8 cellular contexts compared by ENCODE assay signal in the genomic region with DNA sequence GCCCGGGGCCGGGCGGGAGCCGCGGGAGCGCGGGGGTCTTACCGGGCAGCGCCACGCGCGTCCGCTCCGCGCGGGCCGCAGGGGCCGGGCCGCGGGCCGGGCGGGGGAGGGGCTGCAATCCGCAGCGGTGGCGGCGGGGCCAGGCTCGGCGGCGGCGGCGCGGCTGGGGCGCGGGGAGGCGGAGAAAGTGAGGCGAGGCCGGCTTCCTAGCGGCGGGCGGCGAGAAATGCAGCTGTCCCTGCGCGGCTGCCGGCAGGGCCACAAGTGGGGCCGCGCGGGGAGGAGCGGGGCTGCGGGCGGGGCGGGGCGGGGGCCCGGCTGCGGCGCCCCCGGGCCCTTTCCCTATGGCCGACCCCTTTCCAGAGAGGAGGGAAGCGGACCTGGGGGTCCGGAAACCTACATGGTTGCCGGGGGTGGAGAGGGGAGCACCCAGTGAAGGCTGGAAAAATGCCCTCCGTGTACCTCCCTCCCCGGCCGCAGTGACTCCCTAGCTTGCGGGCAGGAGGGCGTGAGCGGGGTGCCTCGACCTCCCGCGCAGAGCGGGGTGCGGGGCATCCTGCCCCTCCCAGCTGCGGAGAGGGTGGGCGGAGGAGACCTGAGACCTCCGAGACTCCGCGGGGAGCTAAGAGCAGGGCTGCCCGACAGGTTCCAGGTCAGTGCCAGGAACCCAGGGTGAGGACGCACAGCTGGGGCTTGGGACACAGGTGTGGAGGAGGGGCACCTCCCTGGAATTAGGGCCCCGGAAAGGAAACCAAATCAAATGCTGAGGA. TPM values are rescaled to one million over a fixed set of nuclear protein-coding genes. Genes with fewer than 3 reads are reported as not detected.
DNase-seq lines count a peak whose midpoint lies in the region; ATAC-seq and TF ChIP-seq lines count a peak whose summit lies in the region.

CUEDC1 (minus strand) TSS at position 230 of the 770 bp plus-strand sequence. CDS start 69,848 bp downstream, outside the sequence.

- no peaks in the 10 kb centered on the region for H3K36me3 Mint-ChIP-seq in nephron (ENCODE audit: low read depth)

- peak within 1 kb of the TSS; percentile 88 to 94 (median 92) for H3K4me3 Mint-ChIP-seq in nephron
- H3K4me3 Mint-ChIP-seq in stimulated activated naive CD8-positive, alpha-beta T cell treated with anti-CD3 and anti-CD28 coated beads, Interleukin-15, amount 100 ng/mL, for 72 hours, result peak within 1 kb of the TSS; percentile 69 to 73

- TF ChIP-seq CTCF in fibroblast of the aortic adventitia (IDR thresholded peaks at IDR 0.05; ENCODE audit: insufficient read depth, low read length) (peak; percentile 54), nephron (IDR thresholded peaks at IDR 0.05; ENCODE audit: unreplicated experiment in 3 of 3) (peak; percentile 29 to 43 (median 31))

- H3K4me3 ChIP-seq in fibroblast of the aortic adventitia (ENCODE audit: low read depth, low read length), result peak within 1 kb of the TSS; percentile 78

- DNase-seq in ELR (ENCODE audit: low read depth) (peak; percentile 81), fibroblast of the aortic adventitia (ENCODE audit: low read depth) (peak; percentile 44)
- peak; percentile 49 for DNase-seq in activated effector memory CD4-positive, alpha-beta T cell treated with Interleukin-2 at 50 U/mL for 16 hours
- DNase-seq in stimulated activated naive CD8-positive, alpha-beta T cell treated with anti-CD3 and anti-CD28 coated beads, Interleukin-15, amount 100 ng/mL, for 72 hours, result peak; percentile 58 to 60

- H3K4me1 Mint-ChIP-seq in nephron, result peaks cover 54% of the 10 kb centered on the region
- peaks cover 54% of the 10 kb centered on the region for H3K4me1 Mint-ChIP-seq in stimulated activated naive CD8-positive, alpha-beta T cell treated with anti-CD3 and anti-CD28 coated beads, Interleukin-15, amount 100 ng/mL, for 72 hours

- H3K27ac Mint-ChIP-seq in nephron, result peak within 1 kb of the TSS; percentile 91 to 92 (median 91)
- H3K27ac Mint-ChIP-seq in stimulated activated naive CD8-positive, alpha-beta T cell treated with anti-CD3 and anti-CD28 coated beads, Interleukin-15, amount 100 ng/mL, for 72 hours, result peak within 1 kb of the TSS in 1 of 2 donors; percentile 44

- ATAC-seq in HG02981 (IDR thresholded peaks at IDR 0.05; ENCODE audit: unreplicated experiment) (peak; percentile 42), HG02840 (IDR thresholded peaks at IDR 0.05; ENCODE audit: low FRiP score, unreplicated experiment) (no peak)
- ATAC-seq in stimulated activated naive CD8-positive, alpha-beta T cell treated with anti-CD3 and anti-CD28 coated beads, Interleukin-15, amount 100 ng/mL, for 72 hours, result peak; percentile 78

- no peaks in the 10 kb centered on the region for H3K9me3 Mint-ChIP-seq in nephron
- no peaks in the 10 kb centered on the region for H3K9me3 Mint-ChIP-seq in stimulated activated naive CD8-positive, alpha-beta T cell treated with anti-CD3 and anti-CD28 coated beads, Interleukin-15, amount 100 ng/mL, for 72 hours

- peaks cover 20% of the 10 kb centered on the region for H3K27me3 Mint-ChIP-seq in nephron (ENCODE audit: low read depth)
- peaks cover 68% of the 10 kb centered on the region for H3K27me3 Mint-ChIP-seq in stimulated activated naive CD8-positive, alpha-beta T cell treated with anti-CD3 and anti-CD28 coated beads, Interleukin-15, amount 100 ng/mL, for 72 hours

TF ChIP-seq in PFSK-1, 5 proteins besides CTCF, POLR2A, EP300 and RAD21:
- TF ChIP-seq FOXP2 (optimal IDR thresholded peaks at IDR 0.05; ENCODE audit: borderline replicate concordance, extremely low read depth, extremely low read length, insufficient read depth) (peak; percentile 43), SIN3A (IDR thresholded peaks at IDR 0.05; ENCODE audit: borderline replicate concordance, insufficient read depth, low read length) (no peak)

RNA-seq across cellular contexts. Expression of gene CUEDC1, which starts in this region (rescaled TPM):
- polyA plus RNA-seq in PFSK-1 (2012; ENCODE audit: insufficient read length, low read depth), result 47.2 TPM
- total RNA-seq in fibroblast of the aortic adventitia (ENCODE audit: low replicate concordance), result 17.1 and 25.7 TPM in 2 replicates
